ENCODE assay signal across 7 cellular contexts in genomic region chr10:113059001-113059780, GRCh38.
DNase-seq lines count a peak whose midpoint lies in the region; ATAC-seq and TF ChIP-seq lines count a peak whose summit lies in the region.

No MANE protein-coding gene starts in this region.

- H3K9me3 ChIP-seq in Peyer's patch (no peaks in the 10 kb centered on the region), uterus (no peaks in the 10 kb centered on the region)

- intact Hi-C loops in uterus (cut with DNase I; ENCODE audit: low total_unique reads): loop anchor here (10.0 kb wide), 1 partner anchor 104 kb away; the partner anchor contains the start of gene TCF7L2
- intact Hi-C loops in activated T-helper 2 cell treated with anti-CD3 and anti-CD28 coated beads, Interferon-gamma antibody, Interleukin-2, Interleukin-4, amounts not matched to agents 10 μg/mL and 5 μg/mL and 100 μg/mL, durations not matched to agents 14 hours and 24 hours and 36 hours (cut with micrococcal nuclease): no loop called here

- TF ChIP-seq CTCF in Peyer's patch (IDR thresholded peaks at IDR 0.05) (no peak), uterus (IDR thresholded peaks at IDR 0.05) (no peak)

- TF ChIP-seq POLR2A in Peyer's patch (IDR thresholded peaks at IDR 0.05) (no peak), uterus (IDR thresholded peaks at IDR 0.05) (no peak)

- no peaks in the 10 kb centered on the region for H3K36me3 ChIP-seq in Peyer's patch
- H3K36me3 ChIP-seq in uterus: no peaks in the 10 kb centered on the region

- peaks cover 0 to 61% (median 6%) of the 10 kb centered on the region in 4 donors for H3K4me1 ChIP-seq in Peyer's patch
- H3K4me1 ChIP-seq in uterus: peaks cover 7 to 37% of the 10 kb centered on the region in 2 donors

- H3K27me3 Mint-ChIP-seq in activated T-helper 2 cell treated with anti-CD3 and anti-CD28 coated beads, Interferon-gamma antibody, Interleukin-2, Interleukin-4, amounts not matched to agents 10 μg/mL and 5 μg/mL and 100 μg/mL, durations not matched to agents 14 hours and 24 hours and 36 hours (ENCODE audit: low read depth): peaks cover 14% of the 10 kb centered on the region

- no peak overlapping the region for H3K27ac Mint-ChIP-seq in activated T-helper 2 cell treated with anti-CD3 and anti-CD28 coated beads, Interferon-gamma antibody, Interleukin-2, Interleukin-4, amounts not matched to agents 10 μg/mL and 5 μg/mL and 100 μg/mL, durations not matched to agents 14 hours and 24 hours and 36 hours

- DNase-seq in Peyer's patch (no peak), epidermal melanocyte (ENCODE audit: insufficient read length, low spot score) (peak; percentile 79), midbrain (lab: John Stamatoyannopoulos, UW) (peak; percentile 76), uterus (peak; percentile 55 to 72), T-helper 2 cell (no peak)
- DNase-seq in activated T-helper 2 cell treated with anti-CD3 and anti-CD28 coated beads, Interferon-gamma antibody, Interleukin-2, Interleukin-4, amounts not matched to agents 10 μg/mL and 5 μg/mL and 100 μg/mL, durations not matched to agents 14 hours and 24 hours and 36 hours (ENCODE audit: low spot score): no peak

- H3K4me3 Mint-ChIP-seq in activated T-helper 2 cell treated with anti-CD3 and anti-CD28 coated beads, Interferon-gamma antibody, Interleukin-2, Interleukin-4, amounts not matched to agents 10 μg/mL and 5 μg/mL and 100 μg/mL, durations not matched to agents 14 hours and 24 hours and 36 hours (ENCODE audit: low read depth): no peak overlapping the region

- H3K4me3 ChIP-seq in Peyer's patch: peak overlapping the region in 2 of 4 donors; percentile 2 to 5
- H3K4me3 ChIP-seq in uterus: peak overlapping the region; percentile 5 to 20

- H3K27me3 ChIP-seq in Peyer's patch (no peaks in the 10 kb centered on the region), uterus (no peaks in the 10 kb centered on the region)

- no peak for ATAC-seq in GM19035 (IDR thresholded peaks at IDR 0.05; ENCODE audit: unreplicated experiment)

- H3K27ac ChIP-seq in Peyer's patch: peak overlapping the region; percentile 46 to 77 (median 68)
- peak overlapping the region; percentile 80 to 82 for H3K27ac ChIP-seq in uterus

- no peaks in the 10 kb centered on the region for H3K9me3 Mint-ChIP-seq in activated T-helper 2 cell treated with anti-CD3 and anti-CD28 coated beads, Interferon-gamma antibody, Interleukin-2, Interleukin-4, amounts not matched to agents 10 μg/mL and 5 μg/mL and 100 μg/mL, durations not matched to agents 14 hours and 24 hours and 36 hours

- H3K36me3 Mint-ChIP-seq in activated T-helper 2 cell treated with anti-CD3 and anti-CD28 coated beads, Interferon-gamma antibody, Interleukin-2, Interleukin-4, amounts not matched to agents 10 μg/mL and 5 μg/mL and 100 μg/mL, durations not matched to agents 14 hours and 24 hours and 36 hours (ENCODE audit: low read depth): no peaks in the 10 kb centered on the region

- H3K4me1 Mint-ChIP-seq in activated T-helper 2 cell treated with anti-CD3 and anti-CD28 coated beads, Interferon-gamma antibody, Interleukin-2, Interleukin-4, amounts not matched to agents 10 μg/mL and 5 μg/mL and 100 μg/mL, durations not matched to agents 14 hours and 24 hours and 36 hours (ENCODE audit: low read depth): no peaks in the 10 kb centered on the region

Comparison
In these comparisons a context has a peak if more than half of its experiments do, and no peak if none do; other contexts are left out.
1. DNase-seq: peak in epidermal melanocyte (single experiment), midbrain (single experiment) and uterus (2 of 2); none in Peyer's patch (0 of 3), activated T-helper 2 cell treated with anti-CD3 and anti-CD28 coated beads, Interferon-gamma antibody, Interleukin-2, Interleukin-4, amounts not matched to agents 10 μg/mL and 5 μg/mL and 100 μg/mL, durations not matched to agents 14 hours and 24 hours and 36 hours (single experiment) and T-helper 2 cell (0 of 5).